In genomic region chr16:88761830-88762229, GRCh38 we compare ENCODE assay signal across 1 cellular context.
TF ChIP-seq lines count a peak whose summit lies in the region.

No MANE protein-coding gene starts in this region.

TF ChIP-seq in HepG2, 621 proteins besides CTCF, POLR2A, EP300 and RAD21:
- TF ChIP-seq, protein P1, sequence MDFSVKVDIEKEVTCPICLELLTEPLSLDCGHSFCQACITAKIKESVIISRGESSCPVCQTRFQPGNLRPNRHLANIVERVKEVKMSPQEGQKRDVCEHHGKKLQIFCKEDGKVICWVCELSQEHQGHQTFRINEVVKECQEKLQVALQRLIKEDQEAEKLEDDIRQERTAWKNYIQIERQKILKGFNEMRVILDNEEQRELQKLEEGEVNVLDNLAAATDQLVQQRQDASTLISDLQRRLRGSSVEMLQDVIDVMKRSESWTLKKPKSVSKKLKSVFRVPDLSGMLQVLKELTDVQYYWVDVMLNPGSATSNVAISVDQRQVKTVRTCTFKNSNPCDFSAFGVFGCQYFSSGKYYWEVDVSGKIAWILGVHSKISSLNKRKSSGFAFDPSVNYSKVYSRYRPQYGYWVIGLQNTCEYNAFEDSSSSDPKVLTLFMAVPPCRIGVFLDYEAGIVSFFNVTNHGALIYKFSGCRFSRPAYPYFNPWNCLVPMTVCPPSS (IDR thresholded peaks at IDR 0.05), result no peak
- 0 out of 2 replicates have a peak, but pooled peaks have one; percentile 17 for TF ChIP-seq ZNF263 (CRISPR knock-in tag; IDR thresholded peaks at IDR 0.05)
- TF ChIP-seq RBM22 (optimal IDR thresholded peaks at IDR 0.05; ENCODE audit: low read length), result peak; percentile 33
- no peak for TF ChIP-seq ZNF720 (CRISPR knock-in tag; IDR thresholded peaks at IDR 0.05)
- TF ChIP-seq, protein P2, sequence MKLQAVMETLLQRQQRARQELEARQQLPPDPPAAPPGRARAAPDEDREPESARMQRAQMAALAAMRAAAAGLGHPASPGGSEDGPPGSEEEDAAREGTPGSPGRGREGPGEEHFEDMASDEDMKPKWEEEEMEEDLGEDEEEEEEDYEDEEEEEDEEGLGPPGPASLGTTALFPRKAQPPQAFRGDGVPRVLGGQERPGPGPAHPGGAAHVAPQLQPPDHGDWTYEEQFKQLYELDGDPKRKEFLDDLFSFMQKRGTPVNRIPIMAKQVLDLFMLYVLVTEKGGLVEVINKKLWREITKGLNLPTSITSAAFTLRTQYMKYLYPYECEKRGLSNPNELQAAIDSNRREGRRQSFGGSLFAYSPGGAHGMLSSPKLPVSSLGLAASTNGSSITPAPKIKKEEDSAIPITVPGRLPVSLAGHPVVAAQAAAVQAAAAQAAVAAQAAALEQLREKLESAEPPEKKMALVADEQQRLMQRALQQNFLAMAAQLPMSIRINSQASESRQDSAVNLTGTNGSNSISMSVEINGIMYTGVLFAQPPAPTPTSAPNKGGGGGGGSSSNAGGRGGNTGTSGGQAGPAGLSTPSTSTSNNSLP (IDR thresholded peaks at IDR 0.05; ENCODE audit: low read depth, low read length), result no peak
- TF ChIP-seq DR1 (CRISPR knock-in tag; IDR thresholded peaks at IDR 0.05), result no peak
- TF ChIP-seq SATB2 (CRISPR knock-in tag; IDR thresholded peaks at IDR 0.05), result no peak
- no peak for TF ChIP-seq ZZZ3 (CRISPR knock-in tag; IDR thresholded peaks at IDR 0.05; ENCODE audit: borderline replicate concordance)
